In genomic region chr11:19744130-19744529, GRCh38 we compare ENCODE assay signal across 23 cellular contexts.
"Had no signal": no experiment of that assay in that cellular context is flagged by ENCODE, and none has a peak within 500 bp of the region (broad histone marks: within the 10 kb centered on the region; RNA-seq: fewer than 3 reads in every experiment).

No MANE protein-coding gene starts in this region.

- H3K27ac ChIP-seq: lower lobe of right lung, parathyroid adenoma, psoas muscle, skin epidermis, stomach, testis, transverse colon, upper lobe of left lung, vagina had no signal

- ATAC-seq: naive thymus-derived CD8-positive, alpha-beta T cell; stimulated activated naive B cell treated with anti-CD40 and anti-IgM and Interleukin-4, amounts not matched to agents 10 μg/mL and 1 μg/mL and 100 μg/mL, for 72 hours; stimulated activated naive CD8-positive, alpha-beta T cell treated with anti-CD3 and anti-CD28 coated beads, Interleukin-15, Interleukin-2, amounts not matched to agents 100 U/mL and 50 U/mL, for 24 hours had no signal

- H3K36me3 ChIP-seq: lower lobe of right lung, stomach, thyroid gland, transverse colon, upper lobe of left lung, vagina had no signal

- H3K9me3 ChIP-seq: lower lobe of right lung, psoas muscle, stomach, testis, thyroid gland, transverse colon, upper lobe of left lung, vagina had no signal

- H3K4me3 ChIP-seq: lower lobe of right lung, psoas muscle, skin epidermis, stomach, testis, thyroid gland, transverse colon, upper lobe of left lung, vagina had no signal

- H3K4me1 ChIP-seq: parathyroid adenoma, psoas muscle, vagina had no signal

- DNase-seq: hypothalamus; immature natural killer cell; kidney; lower lobe of right lung; mammary epithelial cell; mesenchymal stem cell; naive thymus-derived CD8-positive, alpha-beta T cell; occipital lobe; psoas muscle; stimulated activated CD4-positive, alpha-beta T cell treated with anti-CD3 and anti-CD28 coated beads, Interleukin-12 subunit alpha, Interleukin-12 subunit beta, amount 100 ng/mL, for 4 hours; stimulated activated CD4-positive, alpha-beta T cell treated with anti-CD3 and anti-CD28 coated beads, Interleukin-15, amount 100 ng/mL, for 24 hours; stimulated activated CD4-positive, alpha-beta T cell treated with anti-CD3 and anti-CD28 coated beads, Interleukin-2, amount 100 ng/mL, for 24 hours; stimulated activated CD4-positive, alpha-beta T cell treated with anti-CD3 and anti-CD28 coated beads, Interleukin-4, amount 100 ng/mL, for 1 hour; stimulated activated naive B cell treated with anti-CD40 and anti-IgM and Interleukin-4, amounts not matched to agents 10 μg/mL and 1 μg/mL and 100 μg/mL, for 72 hours; stimulated activated naive CD8-positive, alpha-beta T cell treated with anti-CD3 and anti-CD28 coated beads, Interleukin-15, Interleukin-2, amounts not matched to agents 100 U/mL and 50 U/mL, for 24 hours; stomach; testis; thyroid gland; transverse colon; upper lobe of left lung had no signal

- H3K27me3 ChIP-seq: stomach, testis, thyroid gland, transverse colon, upper lobe of left lung, vagina had no signal
